15 cellular contexts compared by ENCODE assay signal in genomic region chr7:74324499-74325229, GRCh38. TPM values are rescaled to one million over a fixed set of nuclear protein-coding genes. Genes with fewer than 3 reads are reported as not detected.
DNase-seq lines count a peak whose midpoint lies in the region; ATAC-seq and TF ChIP-seq lines count a peak whose summit lies in the region.
"Had no signal": no experiment of that assay in that cellular context is flagged by ENCODE, and none has a peak within 500 bp of the region (broad histone marks: within the 10 kb centered on the region; RNA-seq: fewer than 3 reads in every experiment).

No MANE protein-coding gene starts in this region.

- H3K9me3 ChIP-seq in heart right ventricle (no peaks in the 10 kb centered on the region), left ventricle myocardium inferior (replicated peaks) (no peaks in the 10 kb centered on the region)
- H3K9me3 ChIP-seq: upper lobe of left lung had no signal

- DNase-seq in heart right ventricle (peak; percentile 17 to 19), left ventricle myocardium inferior (no peak), globus pallidus (ENCODE audit: low spot score) (peak; percentile 81), nucleus accumbens (lab: John Stamatoyannopoulos, UW) (peak in 53 of 56 donors; percentile 9 to 84 (median 64)), SHP77 treated with DMSO at 0.1 percent for 48 hours (lab: John Stamatoyannopoulos, UW) (no peak), DMS79 treated with DMSO at 0.1 percent for 48 hours (lab: John Stamatoyannopoulos, UW) (no peak), GM03348 (ENCODE audit: low spot score) (no peak)
- DNase-seq: foreskin melanocyte; KBM-7; NCI-H1105; NCI-H226; stimulated activated CD4-positive, alpha-beta T cell treated with anti-CD3 and anti-CD28 coated beads, Interleukin-1b, Interleukin-23, amount 100 ng/mL, for 48 hours; upper lobe of left lung; WERI-Rb-1 had no signal

- ATAC-seq in heart right ventricle (peak in 7 of 8 donors; percentile 29 to 57 (median 40)), HG03432 (IDR thresholded peaks at IDR 0.05; ENCODE audit: unreplicated experiment) (no peak)

- H3K4me1 ChIP-seq in heart right ventricle: peaks cover 0 to 9% (median 0%) of the 10 kb centered on the region in 9 donors
- peaks cover 4% of the 10 kb centered on the region for H3K4me1 ChIP-seq in left ventricle myocardium inferior
- H3K4me1 ChIP-seq: upper lobe of left lung had no signal

- TF ChIP-seq CTCF in heart right ventricle (IDR thresholded peaks at IDR 0.05) (no peak), left ventricle myocardium inferior (IDR thresholded peaks at IDR 0.05; ENCODE audit: borderline replicate concordance) (no peak)

- WGBS in heart right ventricle, 2 donors: 74% methylated on average over 13 of the region's 13 CpGs

- H3K27ac ChIP-seq in heart right ventricle (peak overlapping the region in 1 of 10 donors; percentile 6), left ventricle myocardium inferior (replicated peaks) (no peak overlapping the region)
- H3K27ac ChIP-seq: upper lobe of left lung, WERI-Rb-1 had no signal

- H3K27me3 ChIP-seq in heart right ventricle (no peaks in the 10 kb centered on the region), left ventricle myocardium inferior (ENCODE audit: low read depth) (no peaks in the 10 kb centered on the region)
- H3K27me3 ChIP-seq: upper lobe of left lung had no signal

- intact Hi-C loops in heart right ventricle (cut with DNase I): no loop called here
- intact Hi-C loops in left ventricle myocardium inferior (cut with micrococcal nuclease): no loop called here

- H3K36me3 ChIP-seq in heart right ventricle: peaks cover 0 to 47% (median 0%) of the 10 kb centered on the region in 9 donors
- H3K36me3 ChIP-seq in left ventricle myocardium inferior: peaks cover 16% of the 10 kb centered on the region
- H3K36me3 ChIP-seq: WERI-Rb-1 had no signal

- H3K4me3 ChIP-seq in heart right ventricle (no peak overlapping the region), left ventricle myocardium inferior (no peak overlapping the region)
- H3K4me3 ChIP-seq: upper lobe of left lung had no signal

RNA-seq across cellular contexts. Expression of gene CLIP2, which starts 35.5 kb away (rescaled TPM):
- 10 to 100 TPM in 1 of 10 donors, 1 to 10 TPM in 9; 5.1 to 11.3 (median 7.0) TPM for total RNA-seq in heart right ventricle
- polyA plus RNA-seq in heart right ventricle: 1 to 10 TPM; 4.5 to 6.1 TPM
- 7.4 TPM for total RNA-seq in left ventricle myocardium inferior

Comparison
In these comparisons a context has a peak if more than half of its experiments do, and no peak if none do; other contexts are left out.
1. DNase-seq: peak in heart right ventricle (2 of 2), globus pallidus (single experiment) and nucleus accumbens (53 of 56); none in left ventricle myocardium inferior (single experiment), SHP77 treated with DMSO at 0.1 percent for 48 hours (single experiment), DMS79 treated with DMSO at 0.1 percent for 48 hours (single experiment) and GM03348 (single experiment).